1 cellular context compared by ENCODE assay signal in genomic region chr15:75213212-75213767, GRCh38.
TF ChIP-seq lines count a peak whose summit lies in the region.

No MANE protein-coding gene starts in this region.

TF ChIP-seq in HCT116, 20 proteins besides CTCF, POLR2A, EP300 and RAD21 (continued from another document):
- TF ChIP-seq REST (IDR thresholded peaks at IDR 0.05; ENCODE audit: low read depth), result no peak
- no peak for TF ChIP-seq EZH2phosphoT487 (IDR thresholded peaks at IDR 0.05; ENCODE audit: borderline replicate concordance)
- TF ChIP-seq JUND (IDR thresholded peaks at IDR 0.05), result no peak
- no peak for TF ChIP-seq FOSL1 (IDR thresholded peaks at IDR 0.05; ENCODE audit: low read depth)
- TF ChIP-seq ZFX (IDR thresholded peaks at IDR 0.05), result no peak
- TF ChIP-seq TCF7L2 (IDR thresholded peaks at IDR 0.05; ENCODE audit: borderline replicate concordance, extremely low read depth, insufficient read depth, insufficient read length), result no peak
- TF ChIP-seq, protein P1, sequence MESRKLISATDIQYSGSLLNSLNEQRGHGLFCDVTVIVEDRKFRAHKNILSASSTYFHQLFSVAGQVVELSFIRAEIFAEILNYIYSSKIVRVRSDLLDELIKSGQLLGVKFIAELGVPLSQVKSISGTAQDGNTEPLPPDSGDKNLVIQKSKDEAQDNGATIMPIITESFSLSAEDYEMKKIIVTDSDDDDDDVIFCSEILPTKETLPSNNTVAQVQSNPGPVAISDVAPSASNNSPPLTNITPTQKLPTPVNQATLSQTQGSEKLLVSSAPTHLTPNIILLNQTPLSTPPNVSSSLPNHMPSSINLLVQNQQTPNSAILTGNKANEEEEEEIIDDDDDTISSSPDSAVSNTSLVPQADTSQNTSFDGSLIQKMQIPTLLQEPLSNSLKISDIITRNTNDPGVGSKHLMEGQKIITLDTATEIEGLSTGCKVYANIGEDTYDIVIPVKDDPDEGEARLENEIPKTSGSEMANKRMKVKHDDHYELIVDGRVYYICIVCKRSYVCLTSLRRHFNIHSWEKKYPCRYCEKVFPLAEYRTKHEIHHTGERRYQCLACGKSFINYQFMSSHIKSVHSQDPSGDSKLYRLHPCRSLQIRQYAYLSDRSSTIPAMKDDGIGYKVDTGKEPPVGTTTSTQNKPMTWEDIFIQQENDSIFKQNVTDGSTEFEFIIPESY (IDR thresholded peaks at IDR 0.05; ENCODE audit: extremely low read depth, insufficient replicate concordance, low read length), result no peak
- no peak for TF ChIP-seq CEBPB (IDR thresholded peaks at IDR 0.05; ENCODE audit: low read depth)
- no peak for TF ChIP-seq SRF (IDR thresholded peaks at IDR 0.05; ENCODE audit: low read depth)
- TF ChIP-seq CBX3 (IDR thresholded peaks at IDR 0.05; ENCODE audit: low read depth), result no peak
- TF ChIP-seq EGR1 (IDR thresholded peaks at IDR 0.05; ENCODE audit: low read depth), result no peak
- no peak for TF ChIP-seq EZH2 (IDR thresholded peaks at IDR 0.05)
- no peak for TF ChIP-seq YY1 (IDR thresholded peaks at IDR 0.05; ENCODE audit: extremely low read depth, insufficient replicate concordance, low read depth, low read length)
- no peak for TF ChIP-seq ELF1 (IDR thresholded peaks at IDR 0.05; ENCODE audit: borderline replicate concordance, low read depth)
- TF ChIP-seq MAX (IDR thresholded peaks at IDR 0.05), result no peak
- TF ChIP-seq, protein P2, sequence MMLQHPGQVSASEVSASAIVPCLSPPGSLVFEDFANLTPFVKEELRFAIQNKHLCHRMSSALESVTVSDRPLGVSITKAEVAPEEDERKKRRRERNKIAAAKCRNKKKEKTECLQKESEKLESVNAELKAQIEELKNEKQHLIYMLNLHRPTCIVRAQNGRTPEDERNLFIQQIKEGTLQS (IDR thresholded peaks at IDR 0.05), result no peak
- no peak for TF ChIP-seq SIN3A (IDR thresholded peaks at IDR 0.05; ENCODE audit: low read depth)
TF ChIP-seq in HCT116: peak in this region for 0.
